9 cellular contexts compared by ENCODE assay signal in the genomic region with DNA sequence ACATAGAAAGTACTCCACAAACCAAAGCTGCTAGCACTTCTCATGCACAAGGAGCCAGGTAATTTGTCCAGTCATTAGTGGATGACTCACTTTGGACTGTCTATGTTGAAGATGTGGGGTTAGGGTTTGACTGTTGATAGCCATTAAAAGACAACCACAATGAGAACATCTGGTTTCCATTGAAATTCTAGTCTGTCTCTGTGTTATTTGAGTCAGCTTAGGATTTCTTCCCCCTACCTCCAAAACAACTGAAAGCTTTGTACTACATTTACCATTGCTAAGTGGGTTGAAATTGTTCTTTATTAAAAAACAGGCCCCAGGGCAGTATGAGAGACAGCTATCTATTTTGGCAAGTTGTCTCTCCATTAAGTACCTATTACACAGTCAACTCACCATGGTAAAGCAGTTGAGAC. TPM values are rescaled to one million over a fixed set of nuclear protein-coding genes. Genes with fewer than 3 reads are reported as not detected.
DNase-seq lines count a peak whose midpoint lies in the region; ATAC-seq and TF ChIP-seq lines count a peak whose summit lies in the region.
"Had no signal": no experiment of that assay in that cellular context is flagged by ENCODE, and none has a peak within 500 bp of the region (broad histone marks: within the 10 kb centered on the region; RNA-seq: fewer than 3 reads in every experiment).

No MANE protein-coding gene starts in this region.

- no peak overlapping the region for H3K4me3 Mint-ChIP-seq in activated naive CD8-positive, alpha-beta T cell treated with anti-CD3 and anti-CD28 coated beads for 36 hours
- no peak overlapping the region for H3K4me3 Mint-ChIP-seq in endothelial cell (ENCODE audit: unreplicated experiment)
- H3K4me3 Mint-ChIP-seq: activated T-helper 1 cell treated with anti-CD3 and anti-CD28 coated beads, Interleukin-12 subunit alpha, Interleukin-12 subunit beta, Interleukin-2, Interleukin-4 antibody, amounts not matched to agents 30 ng/mL and 10 ng/mL and 1 ng/mL, durations not matched to agents 14 hours and 24 hours and 36 hours had no signal

- ATAC-seq in GM18511 (IDR thresholded peaks at IDR 0.05; ENCODE audit: unreplicated experiment) (peak; percentile 74), HG02852 (IDR thresholded peaks at IDR 0.05; ENCODE audit: unreplicated experiment) (peak; percentile 79)

- H2AFZ ChIP-seq in trophoblast cell (ENCODE audit: insufficient read depth, low read length, poor library complexity), result no peak overlapping the region

- no peak overlapping the region for H4K12ac ChIP-seq in trophoblast cell (ENCODE audit: low read depth, low read length)

- no peak overlapping the region for H3K14ac ChIP-seq in trophoblast cell (ENCODE audit: low read length)

- H3K9me3 ChIP-seq in trophoblast cell (ENCODE audit: insufficient read depth, low read depth, low read length), result no peaks in the 10 kb centered on the region

- DNase-seq in AG04449 (ENCODE audit: low read depth, low spot score) (peak; percentile 42), endothelial cell (ENCODE audit: low spot score) (no peak), OCI-M1 (lab: John Stamatoyannopoulos, UW) (no peak), trophoblast cell (no peak)
- DNase-seq in activated naive CD8-positive, alpha-beta T cell treated with anti-CD3 and anti-CD28 coated beads for 36 hours, result no peak
- no peak for DNase-seq in effector CD8-positive, alpha-beta T cell (lab: John Stamatoyannopoulos, UW)

- H3K36me3 Mint-ChIP-seq in activated naive CD8-positive, alpha-beta T cell treated with anti-CD3 and anti-CD28 coated beads for 36 hours, result peaks cover 7% of the 10 kb centered on the region
- peaks cover 5% of the 10 kb centered on the region for H3K36me3 Mint-ChIP-seq in endothelial cell (ENCODE audit: low read depth, unreplicated experiment)

- no peak overlapping the region for H2AK5ac ChIP-seq in trophoblast cell (ENCODE audit: low read length)

- H3K27ac Mint-ChIP-seq in activated naive CD8-positive, alpha-beta T cell treated with anti-CD3 and anti-CD28 coated beads for 36 hours, result peak overlapping the region; percentile 8
- no peak overlapping the region for H3K27ac Mint-ChIP-seq in endothelial cell (ENCODE audit: unreplicated experiment)
- H3K27ac Mint-ChIP-seq: activated T-helper 1 cell treated with anti-CD3 and anti-CD28 coated beads, Interleukin-12 subunit alpha, Interleukin-12 subunit beta, Interleukin-2, Interleukin-4 antibody, amounts not matched to agents 30 ng/mL and 10 ng/mL and 1 ng/mL, durations not matched to agents 14 hours and 24 hours and 36 hours had no signal

- no peak overlapping the region for H4K91ac ChIP-seq in trophoblast cell (ENCODE audit: low read depth, low read length)

- H3K4me2 ChIP-seq in trophoblast cell (ENCODE audit: low read length), result no peak overlapping the region

- no peak overlapping the region for H4K8ac ChIP-seq in trophoblast cell (ENCODE audit: low read depth, low read length)

- POLR2A ChIA-PET in AG04449 (lab: Yijun Ruan, JAX), result no interaction called here

- no peak overlapping the region for H2BK5ac ChIP-seq in trophoblast cell (ENCODE audit: low read depth, low read length, poor library complexity)

- H3K36me3 ChIP-seq in trophoblast cell (ENCODE audit: control insufficient read depth in 1 of 2, insufficient read depth in 2 of 2, low read length in 2 of 2), result no peaks in the 10 kb centered on the region

- no peak for TF ChIP-seq CTCF in AG04449 (IDR thresholded peaks at IDR 0.05; ENCODE audit: insufficient read depth, low read length, missing control alignments)
- no peak for TF ChIP-seq CTCF in endothelial cell (IDR thresholded peaks at IDR 0.05; ENCODE audit: unreplicated experiment)

- H3K18ac ChIP-seq in trophoblast cell (ENCODE audit: low read length), result no peak overlapping the region

- no peak overlapping the region for H2BK120ac ChIP-seq in trophoblast cell (ENCODE audit: insufficient read depth, low read length, poor library complexity)

- H2BK12ac ChIP-seq in trophoblast cell (ENCODE audit: low read length), result no peak overlapping the region

- peaks cover 3% of the 10 kb centered on the region for H3K9me3 Mint-ChIP-seq in activated naive CD8-positive, alpha-beta T cell treated with anti-CD3 and anti-CD28 coated beads for 36 hours
- no peaks in the 10 kb centered on the region for H3K9me3 Mint-ChIP-seq in endothelial cell (ENCODE audit: unreplicated experiment)

- CTCF ChIA-PET in AG04449 (lab: Yijun Ruan, JAX), result no interaction called here

- no peaks in the 10 kb centered on the region for H3K79me1 ChIP-seq in trophoblast cell (ENCODE audit: low read length)

- H3K4ac ChIP-seq in trophoblast cell (ENCODE audit: low read depth, low read length), result no peak overlapping the region

- H3K4me1 ChIP-seq in trophoblast cell (ENCODE audit: control insufficient read depth in 1 of 2, insufficient read depth in 2 of 2, low read length in 2 of 2), result peaks cover 3 to 8% of the 10 kb centered on the region in 2 experiments

- peaks cover 36% of the 10 kb centered on the region for H3K4me1 Mint-ChIP-seq in activated naive CD8-positive, alpha-beta T cell treated with anti-CD3 and anti-CD28 coated beads for 36 hours
- H3K4me1 Mint-ChIP-seq in endothelial cell (ENCODE audit: unreplicated experiment), result peaks cover 8% of the 10 kb centered on the region

- H3K27me3 ChIP-seq in trophoblast cell (ENCODE audit: insufficient read depth, low read length), result no peaks in the 10 kb centered on the region

- no peak overlapping the region for H3K23ac ChIP-seq in trophoblast cell (ENCODE audit: low read length)

- H3K79me2 ChIP-seq in trophoblast cell (ENCODE audit: control insufficient read depth, insufficient read depth, low read length, poor library complexity), result no peaks in the 10 kb centered on the region

- H3K4me3 ChIP-seq in AG04449 (ENCODE audit: low read depth, low read length) (no peak overlapping the region), trophoblast cell (ENCODE audit: low read depth, low read length) (no peak overlapping the region)

- no peak overlapping the region for H3K27ac ChIP-seq in trophoblast cell (ENCODE audit: low read depth, low read length)

- H3K27me3 Mint-ChIP-seq in activated naive CD8-positive, alpha-beta T cell treated with anti-CD3 and anti-CD28 coated beads for 36 hours, result no peaks in the 10 kb centered on the region
- no peaks in the 10 kb centered on the region for H3K27me3 Mint-ChIP-seq in endothelial cell (ENCODE audit: unreplicated experiment)

- H3K9ac ChIP-seq in trophoblast cell (ENCODE audit: low read length), result no peak overlapping the region

RNA-seq across cellular contexts. Expression of a gene that starts 50.2 kb away (rescaled TPM):
- total RNA-seq in activated naive CD8-positive, alpha-beta T cell treated with anti-CD3 and anti-CD28 coated beads for 36 hours, result 100 to 1,000 TPM; 118 to 121 TPM
- total RNA-seq in endothelial cell (ENCODE audit: unreplicated experiment), result 8.1 TPM
- 2.9 and 4.0 TPM in 2 replicates for polyA plus RNA-seq in trophoblast cell (2013)

Comparison
In these comparisons a context has a peak if more than half of its experiments do, and no peak if none do; other contexts are left out.
1. RNA of a gene that starts 50.2 kb away (total RNA-seq): 118 to 121 TPM in activated naive CD8-positive, alpha-beta T cell treated with anti-CD3 and anti-CD28 coated beads for 36 hours; 8.1 TPM in endothelial cell (single experiment); every median in the first group is over 10 times any median in the second.